Comparison of ENCODE assay signal across 19 cellular contexts in the genomic region with DNA sequence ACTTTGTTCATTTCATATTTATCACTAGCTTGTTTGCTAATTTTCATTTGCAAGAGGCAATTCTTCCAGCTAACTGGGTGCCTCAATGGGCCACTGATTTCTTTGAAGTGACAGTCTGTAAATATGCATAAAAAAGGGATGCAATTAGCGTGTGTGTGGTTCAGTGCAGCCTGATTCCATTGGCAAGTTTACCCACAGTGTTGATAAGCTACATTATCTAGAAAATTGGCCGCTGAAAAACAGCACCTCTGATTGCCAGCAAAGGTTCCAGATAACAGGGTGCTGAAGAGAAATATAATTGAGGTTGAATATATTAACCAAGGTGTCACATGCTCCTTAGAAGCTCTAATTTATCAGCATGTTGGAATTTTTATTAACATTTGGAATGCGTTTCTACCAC.
"Had no signal": no experiment of that assay in that cellular context is flagged by ENCODE, and none has a peak within 500 bp of the region (broad histone marks: within the 10 kb centered on the region; RNA-seq: fewer than 3 reads in every experiment).

No MANE protein-coding gene starts in this region.

- H3K27ac Mint-ChIP-seq: mesothelial cell of epicardium; natural killer cell; stimulated activated effector memory CD8-positive, alpha-beta T cell treated with anti-CD3 and anti-CD28 coated beads, Interleukin-12 subunit alpha, Interleukin-12 subunit beta, amount 100 ng/mL, for 72 hours; stimulated activated naive CD8-positive, alpha-beta T cell treated with anti-CD3 and anti-CD28 coated beads, Interleukin-15, amount 100 ng/mL, for 72 hours; type B pancreatic cell had no signal

- H3K4me1 ChIP-seq: gastrocnemius medialis had no signal

- H3K36me3 ChIP-seq: gastrocnemius medialis had no signal

- H3K27ac ChIP-seq: dorsolateral prefrontal cortex, gastrocnemius medialis had no signal

- H3K9me3 Mint-ChIP-seq: stimulated activated naive CD8-positive, alpha-beta T cell treated with anti-CD3 and anti-CD28 coated beads, Interleukin-15, amount 100 ng/mL, for 72 hours; type B pancreatic cell had no signal

- H3K36me3 Mint-ChIP-seq: mesothelial cell of epicardium; natural killer cell; stimulated activated effector memory CD8-positive, alpha-beta T cell treated with anti-CD3 and anti-CD28 coated beads, Interleukin-12 subunit alpha, Interleukin-12 subunit beta, amount 100 ng/mL, for 72 hours; type B pancreatic cell had no signal

- H3K9me3 ChIP-seq: gastrocnemius medialis had no signal

- DNase-seq: central memory CD4-positive, alpha-beta T cell; cortex of kidney; dorsolateral prefrontal cortex; effector CD8-positive, alpha-beta T cell; gastrocnemius medialis; glutamatergic neuron; islet precursor cell; natural killer cell; right cardiac atrium; stimulated activated CD4-positive, alpha-beta T cell treated with anti-CD3 and anti-CD28 coated beads, Interleukin-4, amount 100 ng/mL, for 1 hour; stimulated activated CD8-positive, alpha-beta memory T cell treated with anti-CD3 and anti-CD28 coated beads, Interleukin-4, amount 100 ng/mL, for 48 hours; stimulated activated naive CD8-positive, alpha-beta T cell treated with anti-CD3 and anti-CD28 coated beads, Interleukin-15, amount 100 ng/mL, for 72 hours; substantia nigra had no signal

- H3K4me1 Mint-ChIP-seq: natural killer cell; stimulated activated effector memory CD8-positive, alpha-beta T cell treated with anti-CD3 and anti-CD28 coated beads, Interleukin-12 subunit alpha, Interleukin-12 subunit beta, amount 100 ng/mL, for 72 hours; stimulated activated naive CD8-positive, alpha-beta T cell treated with anti-CD3 and anti-CD28 coated beads, Interleukin-15, amount 100 ng/mL, for 72 hours had no signal

- H3K4me3 Mint-ChIP-seq: mesothelial cell of epicardium; natural killer cell; neural crest cell; stimulated activated effector memory CD8-positive, alpha-beta T cell treated with anti-CD3 and anti-CD28 coated beads, Interleukin-12 subunit alpha, Interleukin-12 subunit beta, amount 100 ng/mL, for 72 hours; stimulated activated naive CD8-positive, alpha-beta T cell treated with anti-CD3 and anti-CD28 coated beads, Interleukin-15, amount 100 ng/mL, for 72 hours; type B pancreatic cell had no signal

- H3K4me3 ChIP-seq: dorsolateral prefrontal cortex, gastrocnemius medialis, smooth muscle cell had no signal

- ATAC-seq: gastrocnemius medialis; left lobe of liver; natural killer cell; right cardiac atrium; stimulated activated effector memory CD8-positive, alpha-beta T cell treated with anti-CD3 and anti-CD28 coated beads, Interleukin-12 subunit alpha, Interleukin-12 subunit beta, amount 100 ng/mL, for 72 hours; stimulated activated naive CD8-positive, alpha-beta T cell treated with anti-CD3 and anti-CD28 coated beads, Interleukin-15, amount 100 ng/mL, for 72 hours had no signal

- H3K4me2 ChIP-seq: smooth muscle cell had no signal
